Comparison of ENCODE assay signal across 8 cellular contexts in genomic region chr5:112418412-112419049, GRCh38. TPM values are rescaled to one million over a fixed set of nuclear protein-coding genes. Genes with fewer than 3 reads are reported as not detected.
DNase-seq lines count a peak whose midpoint lies in the region; ATAC-seq, FAIRE-seq and TF ChIP-seq lines count a peak whose summit lies in the region.

No MANE protein-coding gene starts in this region.

- H3K4me1 ChIP-seq in A549 (peaks cover 6% of the 10 kb centered on the region; the same call in 1 of the 3 replicates), adrenal gland (replicated peaks in 1 of 2) (peaks cover 0 to 7% of the 10 kb centered on the region in 2 donors), Karpas-422 (ENCODE audit: low read length) (peaks cover 5% of the 10 kb centered on the region; the same call in 1 of the 2 replicates)

- FAIRE-seq in A549 (lab: Jason Lieb, UNC): no peak

- no peak for TF ChIP-seq EP300 in A549 (IDR thresholded peaks at IDR 0.05)

- H3K36me3 ChIP-seq in adrenal gland (replicated peaks in 1 of 2) (no peaks in the 10 kb centered on the region), Karpas-422 (ENCODE audit: insufficient read depth, low read length) (no peaks in the 10 kb centered on the region)

- POLR2A ChIA-PET in A549 (lab: Yijun Ruan, JAX): interaction anchor here (2.4 kb wide), 1 partner anchor 258 kb away, joined by 11 read pairs; no protein-coding TSS in a partner anchor

- peaks cover 30 to 57% of the 10 kb centered on the region in 2 donors for H3K27me3 Mint-ChIP-seq in stimulated activated naive B cell treated with anti-CD40 and anti-IgM and Interleukin-4, amounts not matched to agents 10 μg/mL and 1 μg/mL and 100 μg/mL, for 72 hours

- CTCF ChIA-PET in A549 (lab: Yijun Ruan, JAX): interaction anchor here (1.1 to 7.6 kb wide), 8 partner anchors 9 to 249 kb away, joined by 3 to 84 read pairs (median 14); no protein-coding TSS in a partner anchor

- H3K27me3 ChIP-seq in adrenal gland (no peaks in the 10 kb centered on the region), Karpas-422 (ENCODE audit: low read length) (no peaks in the 10 kb centered on the region)

- no peak overlapping the region for H3K9ac ChIP-seq in Karpas-422 (ENCODE audit: low read length)

- peaks cover 0 to 5% of the 10 kb centered on the region in 2 donors for H3K9me3 Mint-ChIP-seq in stimulated activated naive B cell treated with anti-CD40 and anti-IgM and Interleukin-4, amounts not matched to agents 10 μg/mL and 1 μg/mL and 100 μg/mL, for 72 hours

- H3K79me2 ChIP-seq in Karpas-422 (ENCODE audit: low read length): no peaks in the 10 kb centered on the region

- TF ChIP-seq POLR2A in A549 (IDR thresholded peaks at IDR 0.05; ENCODE audit: low read length) (no peak), adrenal gland (IDR thresholded peaks at IDR 0.05) (no peak)

- ATAC-seq in A549 (no peak), GM21447 (IDR thresholded peaks at IDR 0.05; ENCODE audit: unreplicated experiment) (peak; percentile 2), GM21576 (IDR thresholded peaks at IDR 0.05; ENCODE audit: unreplicated experiment) (no peak)
- ATAC-seq in stimulated activated naive B cell treated with anti-CD40 and anti-IgM and Interleukin-4, amounts not matched to agents 10 μg/mL and 1 μg/mL and 100 μg/mL, for 72 hours (replicated peaks): no peak

- H3K9me2 ChIP-seq in Karpas-422 (replicated peaks; ENCODE audit: insufficient read depth, low read length): no peaks in the 10 kb centered on the region

- peak overlapping the region; percentile 64 to 80; a peak in 5 of 6 replicates for H3K27ac ChIP-seq in A549
- H3K27ac ChIP-seq in adrenal gland: peak overlapping the region; percentile 11 to 85 (median 73)
- H3K27ac ChIP-seq in Karpas-422 (ENCODE audit: low read length): no peak overlapping the region

- intact Hi-C loops in adrenal gland (cut with DNase I): loop anchor here in 1 of 2 donors (10.0 kb wide), 1 partner anchor 214 kb away; no protein-coding TSS in a partner anchor

- H3K9me3 ChIP-seq in A549: no peaks in the 10 kb centered on the region
- H3K9me3 ChIP-seq in adrenal gland (replicated peaks in 1 of 3): no peaks in the 10 kb centered on the region
- H3K9me3 ChIP-seq in Karpas-422 (ENCODE audit: low read length): no peaks in the 10 kb centered on the region

- H3K4me3 Mint-ChIP-seq in stimulated activated naive B cell treated with anti-CD40 and anti-IgM and Interleukin-4, amounts not matched to agents 10 μg/mL and 1 μg/mL and 100 μg/mL, for 72 hours: peak overlapping the region; percentile 83 to 85

- peak overlapping the region; percentile 75 for H3K27ac Mint-ChIP-seq in stimulated activated naive B cell treated with anti-CD40 and anti-IgM and Interleukin-4, amounts not matched to agents 10 μg/mL and 1 μg/mL and 100 μg/mL, for 72 hours

- H3K36me3 Mint-ChIP-seq in stimulated activated naive B cell treated with anti-CD40 and anti-IgM and Interleukin-4, amounts not matched to agents 10 μg/mL and 1 μg/mL and 100 μg/mL, for 72 hours: no peaks in the 10 kb centered on the region

- TF ChIP-seq CTCF in A549 (IDR thresholded peaks at IDR 0.05) (no peak), adrenal gland (IDR thresholded peaks at IDR 0.05) (no peak)

- H3K4me3 ChIP-seq in A549: peak overlapping the region; percentile 64
- peak overlapping the region; percentile 46 to 80 (median 75) for H3K4me3 ChIP-seq in adrenal gland
- H3K4me3 ChIP-seq in Karpas-422 (ENCODE audit: low read length): no peak overlapping the region

- WGBS in A549 (ENCODE audit: missing lambda C conversion rate): 25% methylated on average over 34 of the region's 39 CpGs
- 0 to 1% (median 1%) methylated on average over 21 to 39 of the region's 39 CpGs for WGBS in adrenal gland, 4 donors

- TF ChIP-seq RAD21 in A549 (conservative IDR thresholded peaks at IDR 0.05 in 1 of 2, IDR thresholded peaks at IDR 0.05 in 1 of 2): no peak

- no peaks in the 10 kb centered on the region for H4K20me1 ChIP-seq in Karpas-422 (ENCODE audit: insufficient read depth, low read depth, low read length)

- H3K4me1 Mint-ChIP-seq in stimulated activated naive B cell treated with anti-CD40 and anti-IgM and Interleukin-4, amounts not matched to agents 10 μg/mL and 1 μg/mL and 100 μg/mL, for 72 hours: peaks cover 8 to 19% of the 10 kb centered on the region in 2 donors

- H2AFZ ChIP-seq in Karpas-422 (ENCODE audit: low read length): no peak overlapping the region

- peak overlapping the region; percentile 76 for H3K4me2 ChIP-seq in A549
- no peak overlapping the region for H3K4me2 ChIP-seq in Karpas-422 (ENCODE audit: low read depth, low read length, poor library complexity, severe bottlenecking)

- DNase-seq in A549 (ENCODE audit: low read depth in 1 of 2, low spot score in 1 of 2): no peak
- DNase-seq in adrenal gland: peak in 2 of 7 donors; percentile 2 to 22
- DNase-seq in iPS-NIHi11 (ENCODE audit: low spot score): peak; percentile 23
- DNase-seq in stimulated activated naive B cell treated with anti-CD40 and anti-IgM and Interleukin-4, amounts not matched to agents 10 μg/mL and 1 μg/mL and 100 μg/mL, for 72 hours: no peak
- no peak for DNase-seq in stimulated activated CD4-positive, alpha-beta T cell treated with anti-CD3 and anti-CD28 coated beads, Interleukin-4, amount 100 ng/mL, for 4 hours
- DNase-seq in Karpas-422: no peak

TF ChIP-seq in A549, 52 proteins besides CTCF, POLR2A, EP300 and RAD21:
- TF ChIP-seq E2F6 (IDR thresholded peaks at IDR 0.05; ENCODE audit: borderline replicate concordance, low read depth): no peak
- no peak for TF ChIP-seq FOSB (CRISPR knock-in tag; IDR thresholded peaks at IDR 0.05)
- no peak for TF ChIP-seq HOXB5 (CRISPR knock-in tag; IDR thresholded peaks at IDR 0.05)
- TF ChIP-seq CHD4 (IDR thresholded peaks at IDR 0.05; ENCODE audit: borderline replicate concordance): no peak
- no peak for TF ChIP-seq ZC3H11A (IDR thresholded peaks at IDR 0.05)

RNA-seq across cellular contexts. Expression of gene EPB41L4A, which starts 0.5 kb away (rescaled TPM):
- polyA plus RNA-seq in A549 (2011; rRNA removed) (4.4 and 5.1 TPM in 2 replicates), A549 (2017; fragmentation: RNase III; extraction: RNeasy Plus Mini Kit Qiagen cat#74134 plus additional on column Dnase treatment) (1.3 to 1.8 TPM (median 1.7 TPM) in 3 replicates), adrenal gland (1 to 10 TPM; 4.2 to 7.6 (median 4.7) TPM)
- 0.67 and 0.87 TPM in 2 replicates for polyA plus RNA-seq in A549 (2012; cell fraction: cytosol; rRNA removed)
- 0.65 and 1.3 TPM in 2 replicates for polyA plus RNA-seq in A549 (2012; cell fraction: nucleus; rRNA removed)
- polyA minus RNA-seq in A549 (2011; rRNA and poly(A)+ RNA removed): 5.5 and 6.1 TPM in 2 replicates
- total RNA-seq in adrenal gland: 10 to 100 TPM in 4 of 8 donors, 1 to 10 TPM in 4; 7.4 to 26.3 (median 10.4) TPM
- total RNA-seq in Karpas-422 (2014; rRNA removed; shearing (Covaris generic); ENCODE audit: low replicate concordance): 0.63 and 1.3 TPM in 2 replicates
